Comparison of ENCODE assay signal across 8 cellular contexts in genomic region chr17:15699413-15699924, GRCh38. TPM values are rescaled to one million over a fixed set of nuclear protein-coding genes. Genes with fewer than 3 reads are reported as not detected.
DNase-seq lines count a peak whose midpoint lies in the region; ATAC-seq and TF ChIP-seq lines count a peak whose summit lies in the region.
"Not testable (repeated sequence)": the region's sequence is repeated elsewhere in the genome, so short reads cannot be mapped to it uniquely, and the experiment has no call there.

Gene ZNF286A (plus strand): TSS chr17:15699752. CDS start chr17:15700330, 578 bp downstream.

- not testable (repeated sequence) for H3K79me2 ChIP-seq in PC-9 (ENCODE audit: low read depth)

- CTCF ChIA-PET in PC-9 (lab: Charles Lee), result not testable (repeated sequence)

- peak; percentile 99 for ATAC-seq in GM21723 (IDR thresholded peaks at IDR 0.05; ENCODE audit: unreplicated experiment)

- in situ Hi-C loops in KBM-7 (cut with MboI; ENCODE audit: low pct_unique_long_range_greater_than_20kb, low sequenced_read_pairs), result not testable (repeated sequence)

- POLR2A ChIA-PET in PC-9 (lab: Charles Lee; ENCODE audit: unreplicated experiment), result interaction anchor here (0.6 to 1.7 kb wide), 5 partner anchors 40 to 464 kb away, joined by 3 to 13 read pairs (median 7); no protein-coding TSS in a partner anchor

- not testable (repeated sequence) for H4K20me1 ChIP-seq in PC-9 (ENCODE audit: insufficient read depth)

- H3K4me3 ChIP-seq in PC-9, result peak within 1 kb of the TSS; percentile 54
- H3K4me3 ChIP-seq in epithelial cell of proximal tubule (ENCODE audit: low read depth, low read length), result peak within 1 kb of the TSS; percentile 57

- H2AFZ ChIP-seq in PC-9, result peak within 1 kb of the TSS; percentile 43; the same call in 1 of the 2 replicates

- H3K9me3 ChIP-seq in PC-9 (ENCODE audit: insufficient read depth, low read depth), result not testable (repeated sequence)

- not testable (repeated sequence) for H3K9me2 ChIP-seq in PC-9 (ENCODE audit: insufficient read depth)

- intact Hi-C loops in PC-9 (cut with micrococcal nuclease; ENCODE audit: unreplicated experiment), result loop anchor here (5.0 kb wide), 1 partner anchor 42 kb away; no protein-coding TSS in a partner anchor

- H3K27me3 ChIP-seq in PC-9 (ENCODE audit: insufficient read depth, low read depth), result not testable (repeated sequence)

- not testable (repeated sequence) for H3F3A ChIP-seq in PC-9 (ENCODE audit: insufficient read depth, low read depth)

- H3K36me3 ChIP-seq in PC-9 (ENCODE audit: low read depth), result not testable (repeated sequence)

- H3K4me2 ChIP-seq in PC-9, result peak within 1 kb of the TSS; percentile 72

- BruUV-seq in PC-9 (replicated peaks; lab: Mats Ljungman, UMichigan), result not testable (repeated sequence)

- DNase-seq in DMS53 treated with DMSO at 0.1 percent for 48 hours (lab: John Stamatoyannopoulos, UW; ENCODE audit: unreplicated experiment), result peak; percentile 90
- peak; percentile 100 for DNase-seq in KBM-7
- DNase-seq in PC-9, result peak; percentile 94 to 99
- DNase-seq in activated T-cell treated with anti-CD3 and anti-CD28 coated beads for 48 hours (ENCODE audit: low read depth), result peak; percentile 97
- peak; percentile 75 for DNase-seq in epithelial cell of proximal tubule (ENCODE audit: low read depth)
- DNase-seq in mucosa of gallbladder (ENCODE audit: low spot score), result peak; percentile 100
- DNase-seq in stimulated activated CD8-positive, alpha-beta memory T cell treated with anti-CD3 and anti-CD28 coated beads, Interleukin-4, amount 100 ng/mL, for 24 hours (ENCODE audit: low read depth), result peak; percentile 91

- not testable (repeated sequence) for TF ChIP-seq CTCF in PC-9 (conservative IDR thresholded peaks at IDR 0.05); epithelial cell of proximal tubule (conservative IDR thresholded peaks at IDR 0.05; ENCODE audit: low read depth, low read length)

- H3K4me1 ChIP-seq in PC-9 (replicated peaks; ENCODE audit: insufficient read depth), result not testable (repeated sequence)

- not testable (repeated sequence) for H3K27ac ChIP-seq in PC-9

RNA-seq across cellular contexts. Expression of gene ZNF286A, which starts in this region (rescaled TPM):
- 65.9 and 66.1 TPM in 2 replicates for total RNA-seq in PC-9 (2021)
- 35.7 and 52.4 TPM in 2 replicates for total RNA-seq in epithelial cell of proximal tubule
- 23.1 TPM for total RNA-seq in mucosa of gallbladder
